8 cellular contexts compared by ENCODE assay signal in the genomic region with DNA sequence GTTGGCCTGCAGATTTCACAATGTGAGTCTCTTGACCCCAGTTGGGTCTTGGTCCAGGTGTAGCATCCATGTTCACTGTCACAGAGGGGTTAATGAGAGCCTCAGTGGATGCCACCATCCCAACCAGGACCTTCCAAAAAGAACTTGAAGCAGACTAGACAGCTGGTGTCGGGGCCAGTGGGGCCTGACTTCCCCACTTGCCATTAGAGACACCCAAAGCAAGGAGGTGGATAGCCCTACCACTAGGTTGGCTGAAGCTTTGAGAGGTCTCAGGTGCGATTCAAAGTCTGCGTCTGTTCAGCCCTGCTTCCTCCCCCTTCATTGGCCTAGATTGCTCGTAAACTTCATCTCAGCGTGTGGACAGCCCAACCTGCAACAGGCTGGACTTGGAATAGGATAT.
"Had no signal": no experiment of that assay in that cellular context is flagged by ENCODE, and none has a peak within 500 bp of the region (broad histone marks: within the 10 kb centered on the region; RNA-seq: fewer than 3 reads in every experiment).

No MANE protein-coding gene starts in this region.

- H3K4me1 ChIP-seq: HAP-1 had no signal

- H3K4me1 Mint-ChIP-seq: IgD-negative memory B cell had no signal

- ATAC-seq: GM23338, HCT116, HepG2 had no signal

- H3K4me3 ChIP-seq: GM23338, HAP-1 had no signal

- H3K4me3 Mint-ChIP-seq: GM23338, IgD-negative memory B cell had no signal

- H3K4me2 ChIP-seq: GM23338 had no signal

- H2AFZ ChIP-seq: GM23338 had no signal

- FAIRE-seq: HepG2, HTR-8/SVneo had no signal

- DNase-seq: H7, KG1 had no signal

- H3K9me3 Mint-ChIP-seq: GM23338, IgD-negative memory B cell had no signal

- H3K27ac Mint-ChIP-seq: GM23338, IgD-negative memory B cell had no signal

- H3K9me3 ChIP-seq: HAP-1 had no signal

- H3K36me3 Mint-ChIP-seq: IgD-negative memory B cell had no signal

- H3K36me3 ChIP-seq: HAP-1 had no signal
